In genomic region chr10:130973127-130973839, GRCh38 we compare ENCODE assay signal across 23 cellular contexts.
"Had no signal": no experiment of that assay in that cellular context is flagged by ENCODE, and none has a peak within 500 bp of the region (broad histone marks: within the 10 kb centered on the region; RNA-seq: fewer than 3 reads in every experiment).

No MANE protein-coding gene starts in this region.

- DNase-seq: hypothalamus; immature natural killer cell; kidney; left colon; lower lobe of right lung; midbrain; mucosa of descending colon; naive thymus-derived CD4-positive, alpha-beta T cell; nucleus accumbens; right lobe of liver; stimulated activated CD4-positive, alpha-beta T cell treated with anti-CD3 and anti-CD28 coated beads, Interleukin-1b, Interleukin-23, amount 100 ng/mL, for 48 hours; stimulated activated CD4-positive, alpha-beta T cell treated with anti-CD3 and anti-CD28 coated beads, Interleukin-2, amount 100 ng/mL, for 48 hours; stimulated activated CD4-positive, alpha-beta T cell treated with anti-CD3 and anti-CD28 coated beads, Interleukin-4, amount 100 ng/mL, for 4 hours; stimulated activated CD8-positive, alpha-beta memory T cell treated with anti-CD3 and anti-CD28 coated beads, Interleukin-4, amount 100 ng/mL, for 48 hours; stimulated activated naive CD4-positive, alpha-beta T cell treated with Interleukin-2 at 50 U/mL for 16 hours; stimulated activated naive CD8-positive, alpha-beta T cell treated with anti-CD3 and anti-CD28 coated beads, Interleukin-15, amount 100 ng/mL, for 72 hours; uterus had no signal

- H3K27me3 ChIP-seq: right atrium auricular region, right lobe of liver, tibial nerve, uterus had no signal

- H3K36me3 ChIP-seq: left lung, lower lobe of right lung, right atrium auricular region, right lobe of liver, tibial nerve, uterus had no signal

- H3K4me3 ChIP-seq: left lung, lower lobe of right lung, mucosa of descending colon, right atrium auricular region, right lobe of liver, smooth muscle cell, tibial nerve, uterus had no signal

- H3K4me2 ChIP-seq: smooth muscle cell had no signal

- H3K4me1 ChIP-seq: left lung, lower lobe of right lung, right atrium auricular region, right lobe of liver, tibial nerve, uterus had no signal

- H3K9me3 ChIP-seq: lower lobe of right lung, right atrium auricular region, right lobe of liver, uterus had no signal

- FAIRE-seq: islet of Langerhans, kidney had no signal

- ATAC-seq: left colon; left lung; lower lobe of right lung; mucosa of descending colon; naive thymus-derived CD4-positive, alpha-beta T cell; stimulated activated memory B cell treated with anti-CD40 and anti-IgM and Interleukin-4, amounts not matched to agents 10 μg/mL and 1 μg/mL and 100 μg/mL, for 72 hours; stimulated activated naive CD8-positive, alpha-beta T cell treated with anti-CD3 and anti-CD28 coated beads, Interleukin-15, amount 100 ng/mL, for 72 hours had no signal

- H3K27ac ChIP-seq: left lung, lower lobe of right lung, right atrium auricular region, right lobe of liver, tibial nerve, uterus had no signal
